9 cellular contexts compared by ENCODE assay signal in genomic region chr10:8060010-8060703, GRCh38. TPM values are rescaled to one million over a fixed set of nuclear protein-coding genes. Genes with fewer than 3 reads are reported as not detected.
A peak's percentile ranks its signal among the peaks of the same experiment; 100 is the strongest.
DNase-seq lines count a peak whose midpoint lies in the region; ATAC-seq and TF ChIP-seq lines count a peak whose summit lies in the region.
"Had no signal": no experiment of that assay in that cellular context is flagged by ENCODE, and none has a peak within 500 bp of the region (broad histone marks: within the 10 kb centered on the region; RNA-seq: fewer than 3 reads in every experiment).

No MANE protein-coding gene starts in this region.

- H3K9me3 Mint-ChIP-seq in brain: peaks cover 0 to 6% (median 0%) of the 10 kb centered on the region in 5 experiments
- no peaks in the 10 kb centered on the region for H3K9me3 Mint-ChIP-seq in progenitor cell of endocrine pancreas (ENCODE audit: low read depth)

- in situ Hi-C loops in Panc1 (cut with HindIII; ENCODE audit: low pct_unique_long_range_greater_than_20kb, low sequenced_read_pairs): no loop called here

- H3K27ac ChIP-seq in HEK293 (ENCODE audit: extremely low read depth, low read depth, low read length) (no peak overlapping the region), Panc1 (ENCODE audit: low read length) (no peak overlapping the region)

- H3K4me3 Mint-ChIP-seq in brain: peak overlapping the region in 4 of 5 experiments; percentile 15 to 74 (median 40)
- H3K4me3 Mint-ChIP-seq in progenitor cell of endocrine pancreas (ENCODE audit: low read depth): no peak overlapping the region

- peak overlapping the region in 2 of 5 experiments; percentile 46 to 74 for H3K27ac Mint-ChIP-seq in brain
- H3K27ac Mint-ChIP-seq in progenitor cell of endocrine pancreas: no peak overlapping the region

- BruUV-seq in Panc1 (replicated peaks; lab: Mats Ljungman, UMichigan): TSS peak; percentile 34

- H3K4me1 Mint-ChIP-seq in brain (peaks cover 30% of the 10 kb centered on the region), progenitor cell of endocrine pancreas (ENCODE audit: low read depth) (peaks cover 20% of the 10 kb centered on the region)

- intact Hi-C loops in Panc1 (cut with micrococcal nuclease; ENCODE audit: unreplicated experiment): no loop called here

- POLR2A ChIA-PET in HEK293 (lab: Yijun Ruan, JAX): no interaction called here
- POLR2A ChIA-PET in Panc1 (lab: Charles Lee): interaction anchor here (0.7 kb wide), 1 partner anchor 17 kb away, joined by 3 read pairs; no protein-coding TSS in a partner anchor

- H3K4me1 ChIP-seq in HEK293 (ENCODE audit: control insufficient read depth, insufficient read depth, low read length) (peaks cover 7% of the 10 kb centered on the region), Panc1 (ENCODE audit: control insufficient read depth, insufficient read depth, low read length) (no peaks in the 10 kb centered on the region)

- no peaks in the 10 kb centered on the region for H3K27me3 ChIP-seq in Panc1 (ENCODE audit: control insufficient read depth, insufficient read depth, low read length)

- DNase-seq in Panc1 (ENCODE audit: low read depth, low spot score): no peak
- peak; percentile 77 for DNase-seq in stimulated activated CD4-positive, alpha-beta T cell treated with anti-CD3 and anti-CD28 coated beads, Interleukin-1b, Interleukin-23, amount 100 ng/mL, for 48 hours
- no peak for DNase-seq in anterior cingulate cortex (lab: John Stamatoyannopoulos, UW)
- DNase-seq in progenitor cell of endocrine pancreas (ENCODE audit: low spot score, unreplicated experiment): no peak
- no peak for DNase-seq in NCI-H1105 (lab: John Stamatoyannopoulos, UW)
- DNase-seq: heart right ventricle had no signal

- CTCF ChIA-PET in HEK293 (lab: Yijun Ruan, JAX) (no interaction called here), Panc1 (lab: Charles Lee) (no interaction called here)

- H3K36me3 ChIP-seq in HEK293 (ENCODE audit: control insufficient read depth in 2 of 2, insufficient read depth in 1 of 2, low read length in 2 of 2) (peaks cover 21 to 92% of the 10 kb centered on the region in 2 experiments), Panc1 (ENCODE audit: control insufficient read depth, insufficient read depth, low read length) (no peaks in the 10 kb centered on the region)

- H3K27me3 Mint-ChIP-seq in brain: peaks cover 100% of the 10 kb centered on the region
- peaks cover 91% of the 10 kb centered on the region for H3K27me3 Mint-ChIP-seq in progenitor cell of endocrine pancreas

- ATAC-seq in GM18498 (IDR thresholded peaks at IDR 0.05; ENCODE audit: unreplicated experiment): peak; percentile 38
- no peak for ATAC-seq in Panc1

- TF ChIP-seq CTCF in HEK293 (tag by site-specific recombination; IDR thresholded peaks at IDR 0.05): no peak
- TF ChIP-seq CTCF in Panc1 (IDR thresholded peaks at IDR 0.05): no peak
- TF ChIP-seq CTCF in brain (conservative IDR thresholded peaks at IDR 0.05): no peak
- no peak for TF ChIP-seq CTCF in progenitor cell of endocrine pancreas (IDR thresholded peaks at IDR 0.05; ENCODE audit: unreplicated experiment)

- H3K4me3 ChIP-seq in HEK293 (ENCODE audit: low read depth, low read length): no peak overlapping the region
- no peak overlapping the region; a peak in 1 of 4 replicates for H3K4me3 ChIP-seq in Panc1 (ENCODE audit: low read depth in 2 of 2, low read length in 2 of 2)

- H3K9me3 ChIP-seq in HEK293 (ENCODE audit: control insufficient read depth, insufficient read depth, low read depth, low read length) (no peaks in the 10 kb centered on the region), Panc1 (ENCODE audit: control insufficient read depth, insufficient read depth, low read depth, low read length) (no peaks in the 10 kb centered on the region)
- H3K9me3 ChIP-seq: heart right ventricle had no signal

- H3K36me3 Mint-ChIP-seq in brain: no peaks in the 10 kb centered on the region
- no peaks in the 10 kb centered on the region for H3K36me3 Mint-ChIP-seq in progenitor cell of endocrine pancreas (ENCODE audit: insufficient read depth)

TF ChIP-seq in HEK293, 187 proteins besides CTCF, POLR2A, EP300 and RAD21:
- TF ChIP-seq, protein P1, sequence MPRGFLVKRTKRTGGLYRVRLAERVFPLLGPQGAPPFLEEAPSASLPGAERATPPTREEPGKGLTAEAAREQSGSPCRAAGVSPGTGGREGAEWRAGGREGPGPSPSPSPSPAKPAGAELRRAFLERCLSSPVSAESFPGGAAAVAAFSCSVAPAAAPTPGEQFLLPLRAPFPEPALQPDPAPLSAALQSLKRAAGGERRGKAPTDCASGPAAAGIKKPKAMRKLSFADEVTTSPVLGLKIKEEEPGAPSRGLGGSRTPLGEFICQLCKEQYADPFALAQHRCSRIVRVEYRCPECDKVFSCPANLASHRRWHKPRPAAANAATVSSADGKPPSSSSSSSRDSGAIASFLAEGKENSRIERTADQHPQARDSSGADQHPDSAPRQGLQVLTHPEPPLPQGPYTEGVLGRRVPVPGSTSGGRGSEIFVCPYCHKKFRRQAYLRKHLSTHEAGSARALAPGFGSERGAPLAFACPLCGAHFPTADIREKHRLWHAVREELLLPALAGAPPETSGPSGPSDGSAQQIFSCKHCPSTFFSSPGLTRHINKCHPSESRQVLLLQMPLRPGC (tag by site-specific recombination; IDR thresholded peaks at IDR 0.05): no peak
- no peak for TF ChIP-seq ZNF792 (tag by site-specific recombination; IDR thresholded peaks at IDR 0.05)
- no peak for TF ChIP-seq KLF1 (tag by site-specific recombination; IDR thresholded peaks at IDR 0.05)
- TF ChIP-seq ZNF266 (tag by site-specific recombination; IDR thresholded peaks at IDR 0.05; ENCODE audit: low read depth): no peak
- TF ChIP-seq, protein P2, sequence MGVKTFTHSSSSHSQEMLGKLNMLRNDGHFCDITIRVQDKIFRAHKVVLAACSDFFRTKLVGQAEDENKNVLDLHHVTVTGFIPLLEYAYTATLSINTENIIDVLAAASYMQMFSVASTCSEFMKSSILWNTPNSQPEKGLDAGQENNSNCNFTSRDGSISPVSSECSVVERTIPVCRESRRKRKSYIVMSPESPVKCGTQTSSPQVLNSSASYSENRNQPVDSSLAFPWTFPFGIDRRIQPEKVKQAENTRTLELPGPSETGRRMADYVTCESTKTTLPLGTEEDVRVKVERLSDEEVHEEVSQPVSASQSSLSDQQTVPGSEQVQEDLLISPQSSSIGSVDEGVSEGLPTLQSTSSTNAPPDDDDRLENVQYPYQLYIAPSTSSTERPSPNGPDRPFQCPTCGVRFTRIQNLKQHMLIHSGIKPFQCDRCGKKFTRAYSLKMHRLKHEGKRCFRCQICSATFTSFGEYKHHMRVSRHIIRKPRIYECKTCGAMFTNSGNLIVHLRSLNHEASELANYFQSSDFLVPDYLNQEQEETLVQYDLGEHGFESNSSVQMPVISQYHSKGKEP (tag by site-specific recombination; IDR thresholded peaks at IDR 0.05): peak; percentile 66; the same call in 1 of the 2 replicates
- TF ChIP-seq, protein P3, sequence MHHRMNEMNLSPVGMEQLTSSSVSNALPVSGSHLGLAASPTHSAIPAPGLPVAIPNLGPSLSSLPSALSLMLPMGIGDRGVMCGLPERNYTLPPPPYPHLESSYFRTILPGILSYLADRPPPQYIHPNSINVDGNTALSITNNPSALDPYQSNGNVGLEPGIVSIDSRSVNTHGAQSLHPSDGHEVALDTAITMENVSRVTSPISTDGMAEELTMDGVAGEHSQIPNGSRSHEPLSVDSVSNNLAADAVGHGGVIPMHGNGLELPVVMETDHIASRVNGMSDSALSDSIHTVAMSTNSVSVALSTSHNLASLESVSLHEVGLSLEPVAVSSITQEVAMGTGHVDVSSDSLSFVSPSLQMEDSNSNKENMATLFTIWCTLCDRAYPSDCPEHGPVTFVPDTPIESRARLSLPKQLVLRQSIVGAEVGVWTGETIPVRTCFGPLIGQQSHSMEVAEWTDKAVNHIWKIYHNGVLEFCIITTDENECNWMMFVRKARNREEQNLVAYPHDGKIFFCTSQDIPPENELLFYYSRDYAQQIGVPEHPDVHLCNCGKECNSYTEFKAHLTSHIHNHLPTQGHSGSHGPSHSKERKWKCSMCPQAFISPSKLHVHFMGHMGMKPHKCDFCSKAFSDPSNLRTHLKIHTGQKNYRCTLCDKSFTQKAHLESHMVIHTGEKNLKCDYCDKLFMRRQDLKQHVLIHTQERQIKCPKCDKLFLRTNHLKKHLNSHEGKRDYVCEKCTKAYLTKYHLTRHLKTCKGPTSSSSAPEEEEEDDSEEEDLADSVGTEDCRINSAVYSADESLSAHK (tag by site-specific recombination; IDR thresholded peaks at IDR 0.05): peak; percentile 82
- TF ChIP-seq ZNF623 (tag by site-specific recombination; IDR thresholded peaks at IDR 0.05): no peak
- no peak for TF ChIP-seq EGR2 (tag by site-specific recombination; IDR thresholded peaks at IDR 0.05; ENCODE audit: low read depth)
- no peak for TF ChIP-seq ZNF571 (tag by site-specific recombination; IDR thresholded peaks at IDR 0.05)
- TF ChIP-seq ZBTB17 (tag by site-specific recombination; IDR thresholded peaks at IDR 0.05): peak; percentile 92
- no peak for TF ChIP-seq ZNF544 (tag by site-specific recombination; IDR thresholded peaks at IDR 0.05)
- no peak for TF ChIP-seq ZNF747 (tag by site-specific recombination; IDR thresholded peaks at IDR 0.05)

RNA-seq across cellular contexts. Expression of gene GATA3, which starts 5.7 kb away (rescaled TPM):
- total RNA-seq in Panc1 (2021; ENCODE audit: unreplicated experiment) (5.9 TPM), progenitor cell of endocrine pancreas (2.7 and 4.6 TPM in 2 replicates)
- 13.7 TPM for polyA plus RNA-seq in Panc1 (2012; ENCODE audit: insufficient read length)
- not detected for polyA plus RNA-seq in brain (ENCODE audit: insufficient read depth, low read depth, low replicate concordance)
